ENCODE assay signal across 8 cellular contexts in the genomic region with DNA sequence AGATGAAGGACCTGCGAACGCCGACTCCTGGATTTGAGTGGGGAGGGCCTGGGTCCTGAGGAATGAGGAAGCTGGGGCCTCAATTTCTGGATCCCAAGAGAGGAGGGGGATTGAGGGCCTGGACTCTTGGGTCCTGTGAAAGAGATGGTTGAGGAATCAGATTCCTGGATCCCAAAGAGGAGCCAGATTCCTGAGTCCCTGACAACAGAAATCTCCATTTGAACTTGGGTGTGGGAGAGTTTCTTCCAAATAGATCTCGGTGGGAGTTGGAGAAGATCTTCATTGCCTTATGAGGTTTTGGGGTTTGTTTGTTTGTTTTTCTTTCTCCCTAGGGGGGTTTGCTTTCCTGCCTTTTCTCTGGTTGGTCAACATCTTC. TPM values are rescaled to one million over a fixed set of nuclear protein-coding genes. Genes with fewer than 3 reads are reported as not detected.
DNase-seq lines count a peak whose midpoint lies in the region; ATAC-seq and TF ChIP-seq lines count a peak whose summit lies in the region.

No MANE protein-coding gene starts in this region.

- TF ChIP-seq CTCF in AG09309 (IDR thresholded peaks at IDR 0.05; ENCODE audit: control insufficient read depth, insufficient read depth, low read depth, low read length, missing control alignments) (no peak), Loucy (conservative IDR thresholded peaks at IDR 0.05; ENCODE audit: low read length) (no peak)

- no peaks in the 10 kb centered on the region for H3K36me3 Mint-ChIP-seq in natural killer cell treated with Interleukin-12 subunit alpha and Interleukin-12 subunit beta and Interleukin-15 and Interleukin-18, amount 100 ng/mL, for 72 hours

- H2AFZ ChIP-seq in Loucy (ENCODE audit: low read length), result peak overlapping the region; percentile 53; the same call in 1 of the 2 replicates

- peaks cover 22% of the 10 kb centered on the region for H3K79me2 ChIP-seq in Loucy (ENCODE audit: insufficient read depth, low read length)

- peak overlapping the region; percentile 94 to 97 for H3K27ac Mint-ChIP-seq in natural killer cell treated with Interleukin-12 subunit alpha and Interleukin-12 subunit beta and Interleukin-15 and Interleukin-18, amount 100 ng/mL, for 72 hours

- H3K36me3 ChIP-seq in Loucy (ENCODE audit: insufficient read depth, low read length), result no peaks in the 10 kb centered on the region
- H3K36me3 ChIP-seq in duodenal mucosa (ENCODE audit: control insufficient read depth in 1 of 2, insufficient read depth in 2 of 2, low read length in 2 of 2), result peaks cover 0 to 3% of the 10 kb centered on the region in 2 donors

- DNase-seq in AG09309 (ENCODE audit: low read depth) (no peak), NCI-H1436 (lab: John Stamatoyannopoulos, UW) (no peak), NCI-H2196 (lab: John Stamatoyannopoulos, UW; ENCODE audit: unreplicated experiment) (no peak), KG1 (lab: John Stamatoyannopoulos, UW) (no peak)
- no peak for DNase-seq in natural killer cell treated with Interleukin-12 subunit alpha and Interleukin-12 subunit beta and Interleukin-15 and Interleukin-18, amount 100 ng/mL, for 72 hours (ENCODE audit: low spot score)

- no peak for ATAC-seq in natural killer cell treated with Interleukin-12 subunit alpha and Interleukin-12 subunit beta and Interleukin-15 and Interleukin-18, amount 100 ng/mL, for 72 hours
- ATAC-seq in HG03280 (IDR thresholded peaks at IDR 0.05; ENCODE audit: unreplicated experiment), result no peak

- H3K4me1 Mint-ChIP-seq in natural killer cell treated with Interleukin-12 subunit alpha and Interleukin-12 subunit beta and Interleukin-15 and Interleukin-18, amount 100 ng/mL, for 72 hours (ENCODE audit: low read depth in 2 of 2), result peaks cover 45 to 51% of the 10 kb centered on the region in 2 donors

- no peaks in the 10 kb centered on the region for H3K9me3 ChIP-seq in Loucy (ENCODE audit: insufficient read depth, low read depth, low read length)
- no peaks in the 10 kb centered on the region for H3K9me3 ChIP-seq in duodenal mucosa (ENCODE audit: control insufficient read depth in 1 of 2, low read length in 2 of 2)

- H3K9ac ChIP-seq in Loucy (ENCODE audit: low read depth, low read length, poor library complexity, severe bottlenecking), result peak overlapping the region; percentile 86
- H3K9ac ChIP-seq in duodenal mucosa (ENCODE audit: low read depth in 1 of 2, low read length in 2 of 2), result peak overlapping the region; percentile 85 to 88

- no peaks in the 10 kb centered on the region for H3F3A ChIP-seq in Loucy (ENCODE audit: low read depth)

- H3K4me2 ChIP-seq in Loucy (ENCODE audit: low read depth, low read length, poor library complexity, severe bottlenecking), result peak overlapping the region; percentile 93

- H3K9me3 Mint-ChIP-seq in natural killer cell treated with Interleukin-12 subunit alpha and Interleukin-12 subunit beta and Interleukin-15 and Interleukin-18, amount 100 ng/mL, for 72 hours, result no peaks in the 10 kb centered on the region

- peak overlapping the region; percentile 98 for H3K4me3 Mint-ChIP-seq in natural killer cell treated with Interleukin-12 subunit alpha and Interleukin-12 subunit beta and Interleukin-15 and Interleukin-18, amount 100 ng/mL, for 72 hours

- no peaks in the 10 kb centered on the region for H3K9me2 ChIP-seq in Loucy (replicated peaks; ENCODE audit: low read depth, low read length)

- H4K20me1 ChIP-seq in Loucy (ENCODE audit: insufficient read depth, low read length, poor library complexity, severe bottlenecking), result no peaks in the 10 kb centered on the region

- no peaks in the 10 kb centered on the region for H3K27me3 ChIP-seq in Loucy (ENCODE audit: insufficient read depth, low read length, poor library complexity, severe bottlenecking)
- no peaks in the 10 kb centered on the region for H3K27me3 ChIP-seq in duodenal mucosa (ENCODE audit: control insufficient read depth in 1 of 2, insufficient read depth in 2 of 2, low read length in 2 of 2)

- peaks cover 30% of the 10 kb centered on the region for H3K4me1 ChIP-seq in Loucy (ENCODE audit: insufficient read depth, low read length, poor library complexity, severe bottlenecking)
- H3K4me1 ChIP-seq in duodenal mucosa (ENCODE audit: control insufficient read depth in 1 of 2, insufficient read depth in 2 of 2, low read length in 2 of 2), result peaks cover 26 to 36% of the 10 kb centered on the region in 2 donors

- H3K4me3 ChIP-seq in AG09309 (ENCODE audit: control insufficient read depth, low read depth, low read length), result peak overlapping the region; percentile 85
- H3K4me3 ChIP-seq in Loucy (ENCODE audit: low read length, poor library complexity, severe bottlenecking), result peak overlapping the region; percentile 85
- peak overlapping the region; percentile 90 to 91 for H3K4me3 ChIP-seq in duodenal mucosa (ENCODE audit: low read depth in 1 of 2, low read length in 2 of 2)

- no peaks in the 10 kb centered on the region for H3K27me3 Mint-ChIP-seq in natural killer cell treated with Interleukin-12 subunit alpha and Interleukin-12 subunit beta and Interleukin-15 and Interleukin-18, amount 100 ng/mL, for 72 hours

- peak overlapping the region; percentile 20 for H3K27ac ChIP-seq in duodenal mucosa (ENCODE audit: low read depth, low read length)

RNA-seq across cellular contexts. Expression of a gene that starts 0.6 kb away (rescaled TPM):
- 10 to 100 TPM; 66.4 to 84.2 TPM for total RNA-seq in natural killer cell treated with Interleukin-12 subunit alpha and Interleukin-12 subunit beta and Interleukin-15 and Interleukin-18, amount 100 ng/mL, for 72 hours

RNA-seq across cellular contexts. Expression of a gene that starts 0.9 kb away (rescaled TPM):
- 10 to 100 TPM; 17.0 to 19.1 TPM for total RNA-seq in natural killer cell treated with Interleukin-12 subunit alpha and Interleukin-12 subunit beta and Interleukin-15 and Interleukin-18, amount 100 ng/mL, for 72 hours

RNA-seq across cellular contexts. Expression of a gene that starts 2.3 kb away (rescaled TPM):
- 10 to 100 TPM in 1 of 2 donors, 1 to 10 TPM in 1; 9.6 to 24.7 TPM for total RNA-seq in natural killer cell treated with Interleukin-12 subunit alpha and Interleukin-12 subunit beta and Interleukin-15 and Interleukin-18, amount 100 ng/mL, for 72 hours

RNA-seq across cellular contexts. Expression of a gene that starts 3.8 kb away (rescaled TPM):
- 100 to 1,000 TPM in 1 of 2 donors, 10 to 100 TPM in 1; 80.4 to 193 TPM for total RNA-seq in natural killer cell treated with Interleukin-12 subunit alpha and Interleukin-12 subunit beta and Interleukin-15 and Interleukin-18, amount 100 ng/mL, for 72 hours

RNA-seq across cellular contexts. Expression of a gene that starts 10.8 kb away (rescaled TPM):
- not detected for total RNA-seq in natural killer cell treated with Interleukin-12 subunit alpha and Interleukin-12 subunit beta and Interleukin-15 and Interleukin-18, amount 100 ng/mL, for 72 hours
